ENCODE assay signal across 19 cellular contexts in the genomic region with DNA sequence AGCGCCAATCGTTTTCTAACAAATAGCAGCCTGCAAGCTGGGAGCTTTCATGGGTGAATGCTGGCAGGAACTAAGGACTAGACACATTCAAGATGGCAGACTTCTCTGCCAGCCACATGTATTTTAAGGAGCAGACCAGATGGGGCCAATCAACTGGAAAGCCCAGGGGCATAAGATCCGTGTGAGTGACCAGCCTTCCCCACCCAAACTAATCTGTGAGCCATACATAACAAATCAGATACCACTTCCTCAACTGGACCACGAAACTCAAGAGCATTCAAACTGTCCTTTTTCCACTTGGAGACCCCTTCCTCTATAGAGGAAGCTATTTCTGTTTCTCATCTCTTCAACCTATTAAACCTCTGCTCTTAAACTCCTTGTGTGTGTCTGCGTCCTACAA. TPM values are rescaled to one million over a fixed set of nuclear protein-coding genes. Genes with fewer than 3 reads are reported as not detected.
"Had no signal": no experiment of that assay in that cellular context is flagged by ENCODE, and none has a peak within 500 bp of the region (broad histone marks: within the 10 kb centered on the region; RNA-seq: fewer than 3 reads in every experiment).

No MANE protein-coding gene starts in this region.

- H3K4me1 ChIP-seq: ascending aorta, prostate gland had no signal

- H3K9me3 Mint-ChIP-seq: activated naive CD8-positive, alpha-beta T cell treated with anti-CD3 and anti-CD28 coated beads, Interleukin-2, amount 10 ng/mL, durations not matched to agents 7 days and 5 days; activated T-cell treated with anti-CD3 and anti-CD28 coated beads, Interleukin-2, amount 50 U/mL, for 24 hours; natural killer cell had no signal

- H3K9me3 ChIP-seq: ascending aorta, prostate gland had no signal

- H3K4me3 Mint-ChIP-seq: activated CD8-positive, alpha-beta memory T cell treated with anti-CD3 and anti-CD28 coated beads, Interleukin-2, amount 10 ng/mL, durations not matched to agents 7 days and 5 days; activated naive CD8-positive, alpha-beta T cell treated with anti-CD3 and anti-CD28 coated beads, Interleukin-2, amount 10 ng/mL, durations not matched to agents 7 days and 5 days; activated T-cell treated with anti-CD3 and anti-CD28 coated beads, Interleukin-2, amount 50 U/mL, for 24 hours; natural killer cell had no signal

- ATAC-seq: activated CD8-positive, alpha-beta memory T cell treated with anti-CD3 and anti-CD28 coated beads, Interleukin-2, amount 10 ng/mL, durations not matched to agents 7 days and 5 days; natural killer cell; sciatic nerve had no signal

- H3K4me3 ChIP-seq: ascending aorta, dorsolateral prefrontal cortex, prostate gland had no signal

- H3K27ac Mint-ChIP-seq: activated CD8-positive, alpha-beta memory T cell treated with anti-CD3 and anti-CD28 coated beads, Interleukin-2, amount 10 ng/mL, durations not matched to agents 7 days and 5 days; activated naive CD8-positive, alpha-beta T cell treated with anti-CD3 and anti-CD28 coated beads, Interleukin-2, amount 10 ng/mL, durations not matched to agents 7 days and 5 days; activated T-cell treated with anti-CD3 and anti-CD28 coated beads, Interleukin-2, amount 50 U/mL, for 24 hours; natural killer cell had no signal

- H3K4me1 Mint-ChIP-seq: activated CD8-positive, alpha-beta memory T cell treated with anti-CD3 and anti-CD28 coated beads, Interleukin-2, amount 10 ng/mL, durations not matched to agents 7 days and 5 days; natural killer cell had no signal

- H3K27me3 ChIP-seq: ascending aorta had no signal

- H3K27ac ChIP-seq: ascending aorta, dorsolateral prefrontal cortex, prostate gland had no signal

- H3K36me3 Mint-ChIP-seq: activated CD8-positive, alpha-beta memory T cell treated with anti-CD3 and anti-CD28 coated beads, Interleukin-2, amount 10 ng/mL, durations not matched to agents 7 days and 5 days; activated naive CD8-positive, alpha-beta T cell treated with anti-CD3 and anti-CD28 coated beads, Interleukin-2, amount 10 ng/mL, durations not matched to agents 7 days and 5 days; natural killer cell had no signal

- H3K36me3 ChIP-seq: ascending aorta, prostate gland had no signal

- DNase-seq: activated CD4-positive, alpha-beta T cell treated with anti-CD3 and anti-CD28 coated beads, Interleukin-2, amount 50 U/mL, for 48 hours; activated CD4-positive, CD25-positive, alpha-beta regulatory T cell treated with anti-CD3 and anti-CD28 coated beads, Interleukin-2, amount 50 U/mL, for 72 hours; activated CD8-positive, alpha-beta memory T cell treated with anti-CD3 and anti-CD28 coated beads, Interleukin-2, amount 10 ng/mL, durations not matched to agents 7 days and 5 days; activated effector memory CD4-positive, alpha-beta T cell treated with anti-CD3 and anti-CD28 coated beads, Interleukin-2, amount 50 U/mL, for 16 hours; activated naive CD8-positive, alpha-beta T cell treated with anti-CD3 and anti-CD28 coated beads, Interleukin-2, amount 10 ng/mL, durations not matched to agents 7 days and 5 days; activated T-cell treated with anti-CD3 and anti-CD28 coated beads, Interleukin-2, amount 50 U/mL, for 24 hours; dorsolateral prefrontal cortex; natural killer cell; occipital lobe; stimulated activated CD4-positive, alpha-beta T cell treated with anti-CD3 and anti-CD28 coated beads, Interleukin-2, amount 100 ng/mL, for 24 hours; stimulated activated naive CD4-positive, alpha-beta T cell treated with Interleukin-2 at 50 U/mL for 16 hours had no signal

RNA-seq across cellular contexts. Expression of a gene that starts 9.7 kb away (rescaled TPM):
- total RNA-seq: activated CD8-positive, alpha-beta memory T cell treated with anti-CD3 and anti-CD28 coated beads, Interleukin-2, amount 10 ng/mL, durations not matched to agents 7 days and 5 days; activated naive CD8-positive, alpha-beta T cell treated with anti-CD3 and anti-CD28 coated beads, Interleukin-2, amount 10 ng/mL, durations not matched to agents 7 days and 5 days; ascending aorta; dorsolateral prefrontal cortex; esophagus mucosa; fibroblast of villous mesenchyme; lung microvascular endothelial cell; natural killer cell; occipital lobe; sciatic nerve; T-helper 2 cell treated with Interferon-gamma antibody and Interleukin-4, amounts not matched to agents 100 ng/mL and 5 ng/mL, for 36 hours; temporal lobe had no signal

RNA-seq across cellular contexts. Expression of a gene that starts 18.0 kb away (rescaled TPM):
- total RNA-seq: activated CD8-positive, alpha-beta memory T cell treated with anti-CD3 and anti-CD28 coated beads, Interleukin-2, amount 10 ng/mL, durations not matched to agents 7 days and 5 days; ascending aorta; fibroblast of villous mesenchyme; lung microvascular endothelial cell; T-helper 2 cell treated with Interferon-gamma antibody and Interleukin-4, amounts not matched to agents 100 ng/mL and 5 ng/mL, for 36 hours; temporal lobe had no signal
